12 cellular contexts compared by ENCODE assay signal in the genomic region with DNA sequence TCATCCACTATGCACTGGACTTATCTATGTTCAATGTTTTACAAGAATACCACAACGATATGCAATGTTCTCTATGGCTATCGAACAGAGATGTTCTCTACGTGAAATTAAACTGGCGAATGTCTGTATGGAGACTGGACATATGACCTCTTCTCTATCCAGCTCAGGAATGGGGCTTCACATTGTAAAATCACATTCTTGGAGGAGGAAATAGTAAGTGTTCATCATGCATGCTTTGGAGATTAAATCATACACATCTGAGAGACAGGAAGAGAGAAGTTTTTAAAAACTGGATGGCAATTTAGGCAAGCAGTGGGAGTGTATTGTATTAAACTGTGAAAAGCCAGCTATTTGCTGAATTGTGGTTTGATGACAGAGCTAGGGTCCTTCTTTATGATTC. TPM values are rescaled to one million over a fixed set of nuclear protein-coding genes. Genes with fewer than 3 reads are reported as not detected.
DNase-seq lines count a peak whose midpoint lies in the region; TF ChIP-seq lines count a peak whose summit lies in the region.
"Had no signal": no experiment of that assay in that cellular context is flagged by ENCODE, and none has a peak within 500 bp of the region (broad histone marks: within the 10 kb centered on the region; RNA-seq: fewer than 3 reads in every experiment).

No MANE protein-coding gene starts in this region.

- peaks cover 5% of the 10 kb centered on the region for H3K9me3 Mint-ChIP-seq in activated naive CD4-positive, alpha-beta T cell treated with anti-CD3 and anti-CD28 coated beads, Interleukin-2, amount 10 ng/mL, durations not matched to agents 7 days and 5 days

- H3K36me3 ChIP-seq in ACC112 (ENCODE audit: insufficient read depth, low read length) (peaks cover 2% of the 10 kb centered on the region; the same call in 1 of the 2 replicates), mammary epithelial cell (ENCODE audit: insufficient read depth, low read length) (no peaks in the 10 kb centered on the region), kidney epithelial cell (ENCODE audit: control insufficient read depth, insufficient read depth, low read length) (no peaks in the 10 kb centered on the region)
- no peaks in the 10 kb centered on the region for H3K36me3 ChIP-seq in effector memory CD4-positive, alpha-beta T cell (ENCODE audit: control insufficient read depth, insufficient read depth, low read length)
- H3K36me3 ChIP-seq: ascending aorta had no signal

- dilution Hi-C loops in mammary epithelial cell (cut with HindIII; ENCODE audit: low sequenced_read_pairs): no loop called here

- peaks cover 21% of the 10 kb centered on the region for H3K4me1 ChIP-seq in ACC112 (ENCODE audit: control insufficient read depth, insufficient read depth, low read length, unreplicated experiment)
- peaks cover 9% of the 10 kb centered on the region for H3K4me1 ChIP-seq in mammary epithelial cell (ENCODE audit: insufficient read depth, low read length)
- H3K4me1 ChIP-seq in effector memory CD4-positive, alpha-beta T cell (ENCODE audit: control insufficient read depth, insufficient read depth, low read length, poor library complexity, severe bottlenecking): no peaks in the 10 kb centered on the region
- H3K4me1 ChIP-seq: ascending aorta had no signal

- TF ChIP-seq CTCF in mammary epithelial cell (conservative IDR thresholded peaks at IDR 0.05 in 1 of 2, IDR thresholded peaks at IDR 0.05 in 1 of 2; ENCODE audit: extremely low read depth in 1 of 2, insufficient read depth in 1 of 2, low read depth in 1 of 2, low read length in 2 of 2) (no peak), kidney epithelial cell (IDR thresholded peaks at IDR 0.05; ENCODE audit: insufficient read depth, low read length, poor library complexity, severe bottlenecking) (no peak)

- no peak overlapping the region for H3K27ac Mint-ChIP-seq in activated naive CD4-positive, alpha-beta T cell treated with anti-CD3 and anti-CD28 coated beads, Interleukin-2, amount 10 ng/mL, durations not matched to agents 7 days and 5 days
- H3K27ac Mint-ChIP-seq: IgD-negative memory B cell had no signal

- 68% methylated on average over 4 of the region's 4 CpGs for WGBS in mammary epithelial cell (ENCODE audit: low coverage, missing lambda C conversion rate)

- no peak overlapping the region for H3K9ac ChIP-seq in mammary epithelial cell (ENCODE audit: insufficient read depth, low read length)

- CTCF ChIA-PET in mammary epithelial cell (lab: Charles Lee; ENCODE audit: low non-redundant PET): interaction anchor here (0.6 kb wide), 1 partner anchor 91 kb away, joined by 3 read pairs; no protein-coding TSS in a partner anchor
- CTCF ChIA-PET in activated naive CD4-positive, alpha-beta T cell treated with anti-CD3 and anti-CD28 coated beads, Interleukin-2, amount 10 ng/mL, durations not matched to agents 7 days and 5 days (lab: Charles Lee): no interaction called here

- in situ Hi-C loops in mammary epithelial cell (cut with MboI; ENCODE audit: low sequenced_read_pairs in 2 of 2): no loop called here

- DNase-seq in HT1080 (ENCODE audit: low read depth) (peak; percentile 88), mammary epithelial cell (peak; percentile 46), kidney epithelial cell (ENCODE audit: low read depth) (peak; percentile 44), GOT3 (lab: John Stamatoyannopoulos, UW) (no peak), NCI-H2029 treated with DMSO at 0.1 percent for 48 hours (lab: John Stamatoyannopoulos, UW) (no peak)
- no peak for DNase-seq in activated naive CD4-positive, alpha-beta T cell treated with anti-CD3 and anti-CD28 coated beads, Interleukin-2, amount 10 ng/mL, durations not matched to agents 7 days and 5 days
- DNase-seq in effector memory CD4-positive, alpha-beta T cell: no peak
- DNase-seq: DMS79, NCI-H1694 had no signal

- H2AFZ ChIP-seq in ACC112 (ENCODE audit: low read length, unreplicated experiment) (peak overlapping the region; percentile 11), mammary epithelial cell (ENCODE audit: low read depth, low read length) (no peak overlapping the region)

- H3K4me1 Mint-ChIP-seq in activated naive CD4-positive, alpha-beta T cell treated with anti-CD3 and anti-CD28 coated beads, Interleukin-2, amount 10 ng/mL, durations not matched to agents 7 days and 5 days: peaks cover 3% of the 10 kb centered on the region
- H3K4me1 Mint-ChIP-seq: IgD-negative memory B cell had no signal

- peaks cover 7% of the 10 kb centered on the region for H3K36me3 Mint-ChIP-seq in activated naive CD4-positive, alpha-beta T cell treated with anti-CD3 and anti-CD28 coated beads, Interleukin-2, amount 10 ng/mL, durations not matched to agents 7 days and 5 days
- H3K36me3 Mint-ChIP-seq: IgD-negative memory B cell had no signal

- no peaks in the 10 kb centered on the region for H3K79me2 ChIP-seq in ACC112 (ENCODE audit: control insufficient read depth, insufficient read depth, low read length, unreplicated experiment)
- H3K79me2 ChIP-seq in mammary epithelial cell (ENCODE audit: insufficient read depth, low read length): no peaks in the 10 kb centered on the region

- intact Hi-C loops in mammary epithelial cell (cut with micrococcal nuclease): no loop called here

- BruUV-seq in mammary epithelial cell (replicated peaks; lab: Mats Ljungman, UMichigan): no TSS peak

- no peaks in the 10 kb centered on the region for H4K20me1 ChIP-seq in mammary epithelial cell (ENCODE audit: insufficient read depth, low read length)

- H3K4me3 ChIP-seq in ACC112 (ENCODE audit: low read depth, low read length) (peak overlapping the region; percentile 28), mammary epithelial cell (replicated peaks in 1 of 3; ENCODE audit: insufficient read depth in 1 of 3, low read depth in 2 of 3, low read length in 3 of 3) (no peak overlapping the region), kidney epithelial cell (ENCODE audit: low read depth, low read length) (no peak overlapping the region)
- H3K4me3 ChIP-seq in effector memory CD4-positive, alpha-beta T cell (ENCODE audit: insufficient read depth, low read depth, low read length, poor library complexity, severe bottlenecking): no peak overlapping the region
- H3K4me3 ChIP-seq: ascending aorta had no signal

- peak overlapping the region; percentile 86 for H3K27ac ChIP-seq in ACC112 (ENCODE audit: low read depth, low read length)
- H3K27ac ChIP-seq in mammary epithelial cell (ENCODE audit: insufficient read depth, low read depth, low read length): no peak overlapping the region
- no peak overlapping the region for H3K27ac ChIP-seq in effector memory CD4-positive, alpha-beta T cell (ENCODE audit: insufficient read depth, low read length, poor library complexity, severe bottlenecking)
- H3K27ac ChIP-seq: ascending aorta had no signal

- no peak overlapping the region for H3K4me2 ChIP-seq in mammary epithelial cell (ENCODE audit: insufficient read depth, low read depth, low read length)

- no peaks in the 10 kb centered on the region for H3K27me3 Mint-ChIP-seq in activated naive CD4-positive, alpha-beta T cell treated with anti-CD3 and anti-CD28 coated beads, Interleukin-2, amount 10 ng/mL, durations not matched to agents 7 days and 5 days

- H3K9me3 ChIP-seq in mammary epithelial cell (replicated peaks; ENCODE audit: insufficient read depth, low read length): no peaks in the 10 kb centered on the region
- no peaks in the 10 kb centered on the region for H3K9me3 ChIP-seq in effector memory CD4-positive, alpha-beta T cell (ENCODE audit: control insufficient read depth, low read length)

- H3K27me3 ChIP-seq in ACC112 (ENCODE audit: insufficient read depth, low read length) (no peaks in the 10 kb centered on the region), mammary epithelial cell (ENCODE audit: insufficient read depth, low read length) (no peaks in the 10 kb centered on the region), kidney epithelial cell (ENCODE audit: control insufficient read depth, insufficient read depth, low read length) (no peaks in the 10 kb centered on the region)
- H3K27me3 ChIP-seq in effector memory CD4-positive, alpha-beta T cell (replicated peaks; ENCODE audit: control insufficient read depth, insufficient read depth, low read length, poor library complexity, severe bottlenecking): no peaks in the 10 kb centered on the region
- H3K27me3 ChIP-seq: ascending aorta had no signal

- no peak overlapping the region for H3K4me3 Mint-ChIP-seq in activated naive CD4-positive, alpha-beta T cell treated with anti-CD3 and anti-CD28 coated beads, Interleukin-2, amount 10 ng/mL, durations not matched to agents 7 days and 5 days

RNA-seq across cellular contexts. Expression of gene RGL1, which starts 47.9 kb away (rescaled TPM):
- total RNA-seq in HT1080 (2014; rRNA removed; shearing (Covaris generic)): 3.9 and 4.2 TPM in 2 replicates
- 2.4 and 2.5 TPM in 2 replicates for polyA plus RNA-seq in HT1080 (2015; cell fraction: cytosol; rRNA removed)
- 2.5 and 2.7 TPM in 2 replicates for polyA plus RNA-seq in HT1080 (2015; cell fraction: nucleus; rRNA removed)
- total RNA-seq in mammary epithelial cell (1 to 10 TPM; 2.5 to 3.7 TPM), kidney epithelial cell (3.2 and 3.6 TPM in 2 replicates)
- polyA plus RNA-seq in mammary epithelial cell: 1.8 TPM
- polyA minus RNA-seq in mammary epithelial cell: 2.6 TPM
- polyA plus RNA-seq: IgD-negative memory B cell had no signal

Comparison
In these comparisons a context has a peak if more than half of its experiments do, and no peak if none do; other contexts are left out.
1. DNase-seq: peak in HT1080 (single experiment), mammary epithelial cell (single experiment) and kidney epithelial cell (single experiment); none in GOT3 (single experiment), activated naive CD4-positive, alpha-beta T cell treated with anti-CD3 and anti-CD28 coated beads, Interleukin-2, amount 10 ng/mL, durations not matched to agents 7 days and 5 days (single experiment), NCI-H2029 treated with DMSO at 0.1 percent for 48 hours (single experiment) and effector memory CD4-positive, alpha-beta T cell (0 of 3).